1 cellular context compared by ENCODE assay signal in the genomic region with DNA sequence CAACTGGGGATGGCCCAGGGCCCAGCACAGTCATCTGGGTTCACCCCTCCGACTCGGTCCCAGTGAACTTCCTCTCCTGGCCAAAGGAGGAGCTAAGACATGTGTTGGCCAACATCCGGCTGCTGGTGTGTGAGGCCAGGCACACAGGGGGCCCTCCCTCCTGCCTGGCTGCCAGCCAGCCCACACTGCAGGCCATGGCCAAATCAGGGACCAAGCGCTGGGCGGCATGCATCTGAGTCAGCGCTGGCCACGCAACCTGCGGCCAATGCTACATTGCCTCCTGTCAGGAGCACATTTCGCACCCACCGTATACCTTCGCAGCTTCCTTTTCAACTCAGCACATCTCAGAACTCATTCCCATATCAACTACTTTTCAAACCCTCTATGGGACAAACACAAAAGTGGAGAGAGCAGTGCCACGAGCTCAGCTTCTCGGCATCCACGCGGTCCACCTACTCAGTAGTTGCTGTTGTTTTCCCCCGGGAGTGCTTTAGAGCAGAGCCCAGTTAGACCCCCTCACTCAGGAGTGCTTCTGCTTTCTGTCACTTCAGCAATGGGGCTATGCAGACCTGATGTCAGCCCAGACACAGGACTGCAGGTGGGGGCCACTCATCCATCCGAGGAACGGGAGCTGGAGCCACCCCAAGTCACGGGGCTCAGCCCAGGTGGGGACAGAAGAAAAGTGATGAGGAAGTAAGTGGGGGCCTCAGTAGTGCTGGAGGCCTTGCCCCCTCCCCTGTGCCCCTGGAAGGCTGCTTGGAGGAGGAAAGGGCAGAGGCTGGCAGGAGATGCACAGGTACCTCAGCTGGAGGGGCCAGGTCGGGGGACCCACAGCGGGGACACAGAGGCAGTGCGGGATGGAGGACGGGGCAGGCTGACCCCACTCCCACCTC.
TF ChIP-seq lines count a peak whose summit lies in the region.

No MANE protein-coding gene starts in this region.

TF ChIP-seq in HepG2, 621 proteins besides CTCF, POLR2A, EP300 and RAD21 (continued from another document and continues in another):
- TF ChIP-seq, protein P1, sequence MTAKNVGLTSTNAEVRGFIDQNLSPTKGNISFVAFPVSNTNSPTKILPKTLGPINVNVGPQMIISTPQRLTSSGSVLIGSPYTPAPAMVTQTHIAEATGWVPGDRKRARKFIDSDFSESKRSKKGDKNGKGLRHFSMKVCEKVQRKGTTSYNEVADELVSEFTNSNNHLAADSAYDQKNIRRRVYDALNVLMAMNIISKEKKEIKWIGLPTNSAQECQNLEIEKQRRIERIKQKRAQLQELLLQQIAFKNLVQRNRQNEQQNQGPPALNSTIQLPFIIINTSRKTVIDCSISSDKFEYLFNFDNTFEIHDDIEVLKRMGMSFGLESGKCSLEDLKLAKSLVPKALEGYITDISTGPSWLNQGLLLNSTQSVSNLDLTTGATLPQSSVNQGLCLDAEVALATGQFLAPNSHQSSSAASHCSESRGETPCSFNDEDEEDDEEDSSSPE (CRISPR knock-in tag; IDR thresholded peaks at IDR 0.05), result peak; percentile 79
- TF ChIP-seq ZBTB38 (CRISPR knock-in tag; IDR thresholded peaks at IDR 0.05) (peak; percentile 83; the same call in 1 of the 2 replicates), ZNF432 (CRISPR knock-in tag; IDR thresholded peaks at IDR 0.05; ENCODE audit: borderline replicate concordance) (no peak), KLF12 (CRISPR knock-in tag; IDR thresholded peaks at IDR 0.05; ENCODE audit: borderline replicate concordance) (0 out of 2 replicates have a peak, but pooled peaks have one; percentile 58), KDM5B (CRISPR knock-in tag; IDR thresholded peaks at IDR 0.05; ENCODE audit: borderline replicate concordance) (peak; percentile 94), NONO (IDR thresholded peaks at IDR 0.05) (no peak), NONO (CRISPR knock-in tag; conservative IDR thresholded peaks at IDR 0.05) (peak; percentile 93), RORA (CRISPR knock-in tag; IDR thresholded peaks at IDR 0.05) (no peak), ZNF274 (CRISPR knock-in tag; IDR thresholded peaks at IDR 0.05) (peak; percentile 84), ZNF17 (CRISPR knock-in tag; IDR thresholded peaks at IDR 0.05) (no peak), ZNF563 (CRISPR knock-in tag; IDR thresholded peaks at IDR 0.05) (peak; percentile 93; the same call in 1 of the 2 replicates), ZNF549 (CRISPR knock-in tag; IDR thresholded peaks at IDR 0.05) (no peak), ZNF207 (IDR thresholded peaks at IDR 0.05; ENCODE audit: borderline replicate concordance) (no peak), ZNF34 (CRISPR knock-in tag; IDR thresholded peaks at IDR 0.05; ENCODE audit: borderline replicate concordance) (no peak; the same call in 1 of the 2 replicates), CCAR2 (optimal IDR thresholded peaks at IDR 0.05; ENCODE audit: low read depth, low read length) (no peak), CBX2 (IDR thresholded peaks at IDR 0.05; ENCODE audit: low read depth, low read length) (no peak), CBX2 (CRISPR knock-in tag; IDR thresholded peaks at IDR 0.05; ENCODE audit: low read depth) (no peak), PTBP1 (IDR thresholded peaks at IDR 0.05; ENCODE audit: low read depth, low read length, poor library complexity, severe bottlenecking) (no peak), TCF7L2 (IDR thresholded peaks at IDR 0.05; ENCODE audit: low read depth, low read length) (no peak), ZNF749 (CRISPR knock-in tag; IDR thresholded peaks at IDR 0.05; ENCODE audit: borderline replicate concordance) (0 out of 2 replicates have a peak, but pooled peaks have one; percentile 60), PAWR (CRISPR knock-in tag; IDR thresholded peaks at IDR 0.05; ENCODE audit: borderline replicate concordance) (no peak), FOXA3 (CRISPR knock-in tag; IDR thresholded peaks at IDR 0.05) (peak; percentile 77), ZNF550 (CRISPR knock-in tag; IDR thresholded peaks at IDR 0.05; ENCODE audit: borderline replicate concordance) (no peak), FOSL1 (CRISPR knock-in tag; IDR thresholded peaks at IDR 0.05; ENCODE audit: borderline replicate concordance) (no peak), ZNF354B (CRISPR knock-in tag; IDR thresholded peaks at IDR 0.05) (no peak), BORCS8-MEF2B (CRISPR knock-in tag; IDR thresholded peaks at IDR 0.05) (no peak), KLF13 (CRISPR knock-in tag; IDR thresholded peaks at IDR 0.05) (no peak), YEATS2 (CRISPR knock-in tag; IDR thresholded peaks at IDR 0.05; ENCODE audit: borderline replicate concordance) (peak; percentile 88; the same call in 1 of the 2 replicates), YY1 (IDR thresholded peaks at IDR 0.05; ENCODE audit: insufficient read depth, insufficient replicate concordance, low read depth, low read length) (peak; percentile 51), ZNF460 (CRISPR knock-in tag; IDR thresholded peaks at IDR 0.05; ENCODE audit: borderline replicate concordance) (no peak)
- TF ChIP-seq, protein P2, sequence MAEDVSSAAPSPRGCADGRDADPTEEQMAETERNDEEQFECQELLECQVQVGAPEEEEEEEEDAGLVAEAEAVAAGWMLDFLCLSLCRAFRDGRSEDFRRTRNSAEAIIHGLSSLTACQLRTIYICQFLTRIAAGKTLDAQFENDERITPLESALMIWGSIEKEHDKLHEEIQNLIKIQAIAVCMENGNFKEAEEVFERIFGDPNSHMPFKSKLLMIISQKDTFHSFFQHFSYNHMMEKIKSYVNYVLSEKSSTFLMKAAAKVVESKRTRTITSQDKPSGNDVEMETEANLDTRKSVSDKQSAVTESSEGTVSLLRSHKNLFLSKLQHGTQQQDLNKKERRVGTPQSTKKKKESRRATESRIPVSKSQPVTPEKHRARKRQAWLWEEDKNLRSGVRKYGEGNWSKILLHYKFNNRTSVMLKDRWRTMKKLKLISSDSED (CRISPR knock-in tag; IDR thresholded peaks at IDR 0.05), result no peak
- TF ChIP-seq, protein P3, sequence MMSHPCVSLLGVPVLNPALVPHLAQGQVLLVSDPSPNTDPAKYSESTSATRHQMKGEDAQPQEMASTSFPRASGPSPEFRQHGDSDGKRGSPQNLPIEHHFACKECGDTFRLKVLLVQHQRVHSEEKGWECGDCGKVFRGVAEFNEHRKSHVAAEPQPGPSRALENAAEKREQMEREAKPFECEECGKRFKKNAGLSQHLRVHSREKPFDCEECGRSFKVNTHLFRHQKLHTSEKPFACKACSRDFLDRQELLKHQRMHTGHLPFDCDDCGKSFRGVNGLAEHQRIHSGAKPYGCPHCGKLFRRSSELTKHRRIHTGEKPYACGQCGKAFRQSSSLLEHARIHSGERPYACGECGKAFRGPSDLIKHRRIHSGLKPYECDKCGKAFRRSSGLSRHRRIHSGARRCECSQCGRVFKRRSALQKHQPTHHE (CRISPR knock-in tag; IDR thresholded peaks at IDR 0.05; ENCODE audit: borderline replicate concordance), result no peak
- TF ChIP-seq, protein P4, sequence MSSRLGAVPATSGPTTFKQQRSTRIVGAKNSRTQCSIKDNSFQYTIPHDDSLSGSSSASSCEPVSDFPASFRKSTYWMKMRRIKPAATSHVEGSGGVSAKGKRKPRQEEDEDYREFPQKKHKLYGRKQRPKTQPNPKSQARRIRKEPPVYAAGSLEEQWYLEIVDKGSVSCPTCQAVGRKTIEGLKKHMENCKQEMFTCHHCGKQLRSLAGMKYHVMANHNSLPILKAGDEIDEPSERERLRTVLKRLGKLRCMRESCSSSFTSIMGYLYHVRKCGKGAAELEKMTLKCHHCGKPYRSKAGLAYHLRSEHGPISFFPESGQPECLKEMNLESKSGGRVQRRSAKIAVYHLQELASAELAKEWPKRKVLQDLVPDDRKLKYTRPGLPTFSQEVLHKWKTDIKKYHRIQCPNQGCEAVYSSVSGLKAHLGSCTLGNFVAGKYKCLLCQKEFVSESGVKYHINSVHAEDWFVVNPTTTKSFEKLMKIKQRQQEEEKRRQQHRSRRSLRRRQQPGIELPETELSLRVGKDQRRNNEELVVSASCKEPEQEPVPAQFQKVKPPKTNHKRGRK (CRISPR knock-in tag; IDR thresholded peaks at IDR 0.05), result no peak; the same call in 1 of the 2 replicates
- TF ChIP-seq, protein P5, sequence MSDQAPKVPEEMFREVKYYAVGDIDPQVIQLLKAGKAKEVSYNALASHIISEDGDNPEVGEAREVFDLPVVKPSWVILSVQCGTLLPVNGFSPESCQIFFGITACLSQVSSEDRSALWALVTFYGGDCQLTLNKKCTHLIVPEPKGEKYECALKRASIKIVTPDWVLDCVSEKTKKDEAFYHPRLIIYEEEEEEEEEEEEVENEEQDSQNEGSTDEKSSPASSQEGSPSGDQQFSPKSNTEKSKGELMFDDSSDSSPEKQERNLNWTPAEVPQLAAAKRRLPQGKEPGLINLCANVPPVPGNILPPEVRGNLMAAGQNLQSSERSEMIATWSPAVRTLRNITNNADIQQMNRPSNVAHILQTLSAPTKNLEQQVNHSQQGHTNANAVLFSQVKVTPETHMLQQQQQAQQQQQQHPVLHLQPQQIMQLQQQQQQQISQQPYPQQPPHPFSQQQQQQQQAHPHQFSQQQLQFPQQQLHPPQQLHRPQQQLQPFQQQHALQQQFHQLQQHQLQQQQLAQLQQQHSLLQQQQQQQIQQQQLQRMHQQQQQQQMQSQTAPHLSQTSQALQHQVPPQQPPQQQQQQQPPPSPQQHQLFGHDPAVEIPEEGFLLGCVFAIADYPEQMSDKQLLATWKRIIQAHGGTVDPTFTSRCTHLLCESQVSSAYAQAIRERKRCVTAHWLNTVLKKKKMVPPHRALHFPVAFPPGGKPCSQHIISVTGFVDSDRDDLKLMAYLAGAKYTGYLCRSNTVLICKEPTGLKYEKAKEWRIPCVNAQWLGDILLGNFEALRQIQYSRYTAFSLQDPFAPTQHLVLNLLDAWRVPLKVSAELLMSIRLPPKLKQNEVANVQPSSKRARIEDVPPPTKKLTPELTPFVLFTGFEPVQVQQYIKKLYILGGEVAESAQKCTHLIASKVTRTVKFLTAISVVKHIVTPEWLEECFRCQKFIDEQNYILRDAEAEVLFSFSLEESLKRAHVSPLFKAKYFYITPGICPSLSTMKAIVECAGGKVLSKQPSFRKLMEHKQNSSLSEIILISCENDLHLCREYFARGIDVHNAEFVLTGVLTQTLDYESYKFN (CRISPR knock-in tag; conservative IDR thresholded peaks at IDR 0.05), result peak; percentile 88
- TF ChIP-seq, protein P6, sequence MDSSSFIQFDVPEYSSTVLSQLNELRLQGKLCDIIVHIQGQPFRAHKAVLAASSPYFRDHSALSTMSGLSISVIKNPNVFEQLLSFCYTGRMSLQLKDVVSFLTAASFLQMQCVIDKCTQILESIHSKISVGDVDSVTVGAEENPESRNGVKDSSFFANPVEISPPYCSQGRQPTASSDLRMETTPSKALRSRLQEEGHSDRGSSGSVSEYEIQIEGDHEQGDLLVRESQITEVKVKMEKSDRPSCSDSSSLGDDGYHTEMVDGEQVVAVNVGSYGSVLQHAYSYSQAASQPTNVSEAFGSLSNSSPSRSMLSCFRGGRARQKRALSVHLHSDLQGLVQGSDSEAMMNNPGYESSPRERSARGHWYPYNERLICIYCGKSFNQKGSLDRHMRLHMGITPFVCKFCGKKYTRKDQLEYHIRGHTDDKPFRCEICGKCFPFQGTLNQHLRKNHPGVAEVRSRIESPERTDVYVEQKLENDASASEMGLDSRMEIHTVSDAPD (CRISPR knock-in tag; IDR thresholded peaks at IDR 0.05), result peak; percentile 87
- TF ChIP-seq, protein P7, sequence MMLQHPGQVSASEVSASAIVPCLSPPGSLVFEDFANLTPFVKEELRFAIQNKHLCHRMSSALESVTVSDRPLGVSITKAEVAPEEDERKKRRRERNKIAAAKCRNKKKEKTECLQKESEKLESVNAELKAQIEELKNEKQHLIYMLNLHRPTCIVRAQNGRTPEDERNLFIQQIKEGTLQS (CRISPR knock-in tag; IDR thresholded peaks at IDR 0.05), result peak; percentile 89
- TF ChIP-seq, protein P8, sequence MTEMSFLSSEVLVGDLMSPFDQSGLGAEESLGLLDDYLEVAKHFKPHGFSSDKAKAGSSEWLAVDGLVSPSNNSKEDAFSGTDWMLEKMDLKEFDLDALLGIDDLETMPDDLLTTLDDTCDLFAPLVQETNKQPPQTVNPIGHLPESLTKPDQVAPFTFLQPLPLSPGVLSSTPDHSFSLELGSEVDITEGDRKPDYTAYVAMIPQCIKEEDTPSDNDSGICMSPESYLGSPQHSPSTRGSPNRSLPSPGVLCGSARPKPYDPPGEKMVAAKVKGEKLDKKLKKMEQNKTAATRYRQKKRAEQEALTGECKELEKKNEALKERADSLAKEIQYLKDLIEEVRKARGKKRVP (CRISPR knock-in tag; IDR thresholded peaks at IDR 0.05), result peak in 1 of 2 experiments; percentile 88; a peak in 2 of 4 replicates
- TF ChIP-seq, protein P9, sequence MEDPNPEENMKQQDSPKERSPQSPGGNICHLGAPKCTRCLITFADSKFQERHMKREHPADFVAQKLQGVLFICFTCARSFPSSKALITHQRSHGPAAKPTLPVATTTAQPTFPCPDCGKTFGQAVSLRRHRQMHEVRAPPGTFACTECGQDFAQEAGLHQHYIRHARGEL (CRISPR knock-in tag; IDR thresholded peaks at IDR 0.05), result no peak
- TF ChIP-seq, protein P10, sequence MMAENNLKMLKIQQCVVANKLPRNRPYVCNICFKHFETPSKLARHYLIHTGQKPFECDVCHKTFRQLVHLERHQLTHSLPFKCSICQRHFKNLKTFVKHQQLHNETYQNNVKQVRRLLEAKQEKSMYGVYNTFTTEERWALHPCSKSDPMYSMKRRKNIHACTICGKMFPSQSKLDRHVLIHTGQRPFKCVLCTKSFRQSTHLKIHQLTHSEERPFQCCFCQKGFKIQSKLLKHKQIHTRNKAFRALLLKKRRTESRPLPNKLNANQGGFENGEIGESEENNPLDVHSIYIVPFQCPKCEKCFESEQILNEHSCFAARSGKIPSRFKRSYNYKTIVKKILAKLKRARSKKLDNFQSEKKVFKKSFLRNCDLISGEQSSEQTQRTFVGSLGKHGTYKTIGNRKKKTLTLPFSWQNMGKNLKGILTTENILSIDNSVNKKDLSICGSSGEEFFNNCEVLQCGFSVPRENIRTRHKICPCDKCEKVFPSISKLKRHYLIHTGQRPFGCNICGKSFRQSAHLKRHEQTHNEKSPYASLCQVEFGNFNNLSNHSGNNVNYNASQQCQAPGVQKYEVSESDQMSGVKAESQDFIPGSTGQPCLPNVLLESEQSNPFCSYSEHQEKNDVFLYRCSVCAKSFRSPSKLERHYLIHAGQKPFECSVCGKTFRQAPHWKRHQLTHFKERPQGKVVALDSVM (CRISPR knock-in tag; IDR thresholded peaks at IDR 0.05), result 0 out of 2 replicates have a peak, but pooled peaks have one; percentile 54
- TF ChIP-seq, protein P11, sequence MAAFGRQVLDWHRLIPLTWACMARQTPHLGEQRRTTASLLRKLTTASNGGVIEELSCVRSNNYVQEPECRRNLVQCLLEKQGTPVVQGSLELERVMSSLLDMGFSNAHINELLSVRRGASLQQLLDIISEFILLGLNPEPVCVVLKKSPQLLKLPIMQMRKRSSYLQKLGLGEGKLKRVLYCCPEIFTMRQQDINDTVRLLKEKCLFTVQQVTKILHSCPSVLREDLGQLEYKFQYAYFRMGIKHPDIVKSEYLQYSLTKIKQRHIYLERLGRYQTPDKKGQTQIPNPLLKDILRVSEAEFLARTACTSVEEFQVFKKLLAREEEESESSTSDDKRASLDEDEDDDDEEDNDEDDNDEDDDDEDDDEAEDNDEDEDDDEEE (CRISPR knock-in tag; IDR thresholded peaks at IDR 0.05), result peak; percentile 53; the same call in 1 of the 2 replicates
- TF ChIP-seq, protein P12, sequence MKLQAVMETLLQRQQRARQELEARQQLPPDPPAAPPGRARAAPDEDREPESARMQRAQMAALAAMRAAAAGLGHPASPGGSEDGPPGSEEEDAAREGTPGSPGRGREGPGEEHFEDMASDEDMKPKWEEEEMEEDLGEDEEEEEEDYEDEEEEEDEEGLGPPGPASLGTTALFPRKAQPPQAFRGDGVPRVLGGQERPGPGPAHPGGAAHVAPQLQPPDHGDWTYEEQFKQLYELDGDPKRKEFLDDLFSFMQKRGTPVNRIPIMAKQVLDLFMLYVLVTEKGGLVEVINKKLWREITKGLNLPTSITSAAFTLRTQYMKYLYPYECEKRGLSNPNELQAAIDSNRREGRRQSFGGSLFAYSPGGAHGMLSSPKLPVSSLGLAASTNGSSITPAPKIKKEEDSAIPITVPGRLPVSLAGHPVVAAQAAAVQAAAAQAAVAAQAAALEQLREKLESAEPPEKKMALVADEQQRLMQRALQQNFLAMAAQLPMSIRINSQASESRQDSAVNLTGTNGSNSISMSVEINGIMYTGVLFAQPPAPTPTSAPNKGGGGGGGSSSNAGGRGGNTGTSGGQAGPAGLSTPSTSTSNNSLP (IDR thresholded peaks at IDR 0.05; ENCODE audit: low read depth, low read length), result no peak
